13 cellular contexts compared by ENCODE assay signal in genomic region chr2:20534913-20535801, GRCh38.
"Had no signal": no experiment of that assay in that cellular context is flagged by ENCODE, and none has a peak within 500 bp of the region (broad histone marks: within the 10 kb centered on the region; RNA-seq: fewer than 3 reads in every experiment).

No MANE protein-coding gene starts in this region.

- H3K9me3 ChIP-seq: transverse colon had no signal

- H3K27ac ChIP-seq: coronary artery, transverse colon had no signal

- H3K27me3 ChIP-seq: transverse colon had no signal

- ATAC-seq: activated T-helper 17 cell treated with anti-CD3 and anti-CD28 coated beads, Interleukin-2, amount 50 U/mL, for 72 hours; natural killer cell; stimulated activated effector memory CD8-positive, alpha-beta T cell treated with anti-CD3 and anti-CD28 coated beads, Interleukin-12 subunit alpha, Interleukin-12 subunit beta, amount 100 ng/mL, for 72 hours had no signal

- DNase-seq: activated B cell treated with CpG ODN at 0.5 μM for 24 hours; activated CD4-positive, alpha-beta T cell treated with anti-CD3 and anti-CD28 coated beads, Interleukin-2, amount 10 ng/mL, durations not matched to agents 24 days and 14 days; activated naive CD4-positive, alpha-beta T cell treated with anti-CD3 and anti-CD28 coated beads for 36 hours; activated T-cell treated with anti-CD3 and anti-CD28 coated beads for 4 hours; caudate nucleus; effector CD4-positive, alpha-beta T cell; natural killer cell; occipital lobe; small intestine; transverse colon had no signal

- H3K36me3 ChIP-seq: transverse colon had no signal

- H3K4me3 ChIP-seq: coronary artery, transverse colon had no signal

- H3K4me1 ChIP-seq: transverse colon had no signal
